Comparison of ENCODE assay signal across 8 cellular contexts in genomic region chr4:38664704-38665401, GRCh38. TPM values are rescaled to one million over a fixed set of nuclear protein-coding genes. Genes with fewer than 3 reads are reported as not detected.
DNase-seq lines count a peak whose midpoint lies in the region; ATAC-seq, FAIRE-seq and TF ChIP-seq lines count a peak whose summit lies in the region.

No MANE protein-coding gene starts in this region.

- no peaks in the 10 kb centered on the region for H3K27me3 ChIP-seq in endothelial cell of umbilical vein (ENCODE audit: control insufficient read depth in 2 of 2, insufficient read depth in 2 of 2, low read length in 2 of 2)

- H3K27ac ChIP-seq in endothelial cell of umbilical vein (ENCODE audit: insufficient read depth, low read depth, low read length) (peak overlapping the region; percentile 99), temporal lobe (ENCODE audit: low read depth, low read length) (peak overlapping the region; percentile 89)

- intact Hi-C loops in activated CD4-positive, alpha-beta memory T cell treated with anti-CD3 and anti-CD28 coated beads for 36 hours (cut with micrococcal nuclease) = loop anchor here (5.0 to 10.0 kb wide), 2 partner anchors 103 to 380 kb away; no protein-coding TSS in a partner anchor
- intact Hi-C loops in endothelial cell of umbilical vein (cut with micrococcal nuclease) = loop anchor here (1.0 to 10.0 kb wide), 3 partner anchors 10 to 1390 kb away; partner anchors contain the start of genes FAM114A1 and N4BP2

- H3K4me2 ChIP-seq in endothelial cell of umbilical vein (ENCODE audit: insufficient read depth, low read length) = peak overlapping the region; percentile 98

- H4K20me1 ChIP-seq in endothelial cell of umbilical vein (replicated peaks; ENCODE audit: control insufficient read depth, extremely low read depth, insufficient read depth, low read length) = no peaks in the 10 kb centered on the region

- H3K79me2 ChIP-seq in endothelial cell of umbilical vein (ENCODE audit: control insufficient read depth, insufficient read depth, low read length) = peaks cover 52% of the 10 kb centered on the region

- H3K9me3 Mint-ChIP-seq in activated CD4-positive, alpha-beta memory T cell treated with anti-CD3 and anti-CD28 coated beads for 36 hours = peaks cover 4% of the 10 kb centered on the region
- H3K9me3 Mint-ChIP-seq in mesothelial cell of epicardium = peaks cover 7% of the 10 kb centered on the region

- peak overlapping the region; percentile 81 to 89 (median 88) for H3K4me3 ChIP-seq in endothelial cell of umbilical vein (replicated peaks in 1 of 3; ENCODE audit: insufficient read depth in 1 of 3, low read depth in 1 of 3, low read length in 3 of 3)

- no peak for TF ChIP-seq CTCF in endothelial cell of umbilical vein (IDR thresholded peaks at IDR 0.05; ENCODE audit: extremely low read depth in 1 of 2, insufficient read depth in 1 of 2, low read depth in 1 of 2, low read length in 2 of 2)
- TF ChIP-seq CTCF in mesothelial cell of epicardium (IDR thresholded peaks at IDR 0.05; ENCODE audit: unreplicated experiment) = no peak

- H3K9me3 ChIP-seq in endothelial cell of umbilical vein (replicated peaks; ENCODE audit: control insufficient read depth, insufficient read depth, low read length) = no peaks in the 10 kb centered on the region

- POLR2A ChIA-PET in activated CD4-positive, alpha-beta memory T cell treated with anti-CD3 and anti-CD28 coated beads for 36 hours (lab: Charles Lee) = no interaction called here
- POLR2A ChIA-PET in endothelial cell of umbilical vein (lab: Charles Lee) = interaction anchor here (0.6 to 0.7 kb wide), 2 partner anchors 28 to 998 kb away, joined by 7 read pairs; no protein-coding TSS in a partner anchor

- TF ChIP-seq POLR2A in endothelial cell of umbilical vein (IDR thresholded peaks at IDR 0.05; ENCODE audit: low read depth, low read length) = no peak

- H3K27me3 Mint-ChIP-seq in activated CD4-positive, alpha-beta memory T cell treated with anti-CD3 and anti-CD28 coated beads for 36 hours = no peaks in the 10 kb centered on the region
- H3K27me3 Mint-ChIP-seq in mesothelial cell of epicardium (ENCODE audit: low read depth) = no peaks in the 10 kb centered on the region

- peak; percentile 71 for DNase-seq in activated CD8-positive, alpha-beta memory T cell treated with anti-CD3 and anti-CD28 coated beads for 24 hours
- DNase-seq in activated CD8-positive, alpha-beta memory T cell treated with anti-CD3 and anti-CD28 coated beads, Interleukin-2, amount 50 U/mL, for 48 hours = no peak
- peak; percentile 71 for DNase-seq in NCI-H2196 (lab: John Stamatoyannopoulos, UW; ENCODE audit: unreplicated experiment)
- DNase-seq in activated CD4-positive, alpha-beta memory T cell treated with anti-CD3 and anti-CD28 coated beads for 36 hours = peak; percentile 55
- DNase-seq in endothelial cell of umbilical vein (ENCODE audit: low read depth, low spot score) = peak; percentile 67
- DNase-seq in mesothelial cell of epicardium (ENCODE audit: low spot score in 2 of 2, unreplicated experiment in 2 of 2) = peak; percentile 56 to 61

- CTCF ChIA-PET in activated CD4-positive, alpha-beta memory T cell treated with anti-CD3 and anti-CD28 coated beads for 36 hours (lab: Charles Lee) = interaction anchor here (1.4 to 7.8 kb wide), 2 partner anchors 345 to 485 kb away, joined by 7 to 60 read pairs; no protein-coding TSS in a partner anchor
- CTCF ChIA-PET in endothelial cell of umbilical vein (lab: Charles Lee) = interaction anchor here (0.7 to 1.8 kb wide), 2 partner anchors 346 to 485 kb away, joined by 3 to 6 read pairs; no protein-coding TSS in a partner anchor

- BruUV-seq in endothelial cell of umbilical vein (replicated peaks; lab: Mats Ljungman, UMichigan) = no TSS peak

- ATAC-seq in HG03520 (IDR thresholded peaks at IDR 0.05; ENCODE audit: unreplicated experiment) = no peak

- H3K36me3 Mint-ChIP-seq in activated CD4-positive, alpha-beta memory T cell treated with anti-CD3 and anti-CD28 coated beads for 36 hours = no peaks in the 10 kb centered on the region
- H3K36me3 Mint-ChIP-seq in mesothelial cell of epicardium = peaks cover 3% of the 10 kb centered on the region

- FAIRE-seq in endothelial cell of umbilical vein (lab: Jason Lieb, UNC) = no peak

- peak overlapping the region; percentile 68 for H3K27ac Mint-ChIP-seq in activated CD4-positive, alpha-beta memory T cell treated with anti-CD3 and anti-CD28 coated beads for 36 hours
- peak overlapping the region; percentile 100 for H3K27ac Mint-ChIP-seq in mesothelial cell of epicardium

- H3K36me3 ChIP-seq in endothelial cell of umbilical vein (ENCODE audit: control insufficient read depth in 2 of 2, extremely low read depth in 1 of 2, insufficient read depth in 2 of 2, low read length in 2 of 2) = no peaks in the 10 kb centered on the region

- H3K9ac ChIP-seq in endothelial cell of umbilical vein (replicated peaks; ENCODE audit: extremely low read depth, insufficient read depth, low read length) = peak overlapping the region; percentile 97

- peaks cover 63% of the 10 kb centered on the region for H3K4me1 Mint-ChIP-seq in activated CD4-positive, alpha-beta memory T cell treated with anti-CD3 and anti-CD28 coated beads for 36 hours (ENCODE audit: low read depth)
- peaks cover 50% of the 10 kb centered on the region for H3K4me1 Mint-ChIP-seq in mesothelial cell of epicardium

- no peaks in the 10 kb centered on the region for H3K9me1 ChIP-seq in endothelial cell of umbilical vein (replicated peaks; ENCODE audit: control insufficient read depth, extremely low read depth, insufficient read depth, low read length)

- peaks cover 35% of the 10 kb centered on the region for H3K4me1 ChIP-seq in endothelial cell of umbilical vein (ENCODE audit: control insufficient read depth, extremely low read depth, insufficient read depth, low read length)

- dilution Hi-C loops in endothelial cell of umbilical vein (cut with MboI; ENCODE audit: extremely low pct_ligation_motif_present, low sequenced_read_pairs) = loop anchor here (25.0 kb wide), 1 partner anchor 503 kb away; no protein-coding TSS in a partner anchor

- H3K4me3 Mint-ChIP-seq in activated CD4-positive, alpha-beta memory T cell treated with anti-CD3 and anti-CD28 coated beads for 36 hours = peak overlapping the region; percentile 83
- peak overlapping the region; percentile 94 for H3K4me3 Mint-ChIP-seq in mesothelial cell of epicardium

- H2AFZ ChIP-seq in endothelial cell of umbilical vein (ENCODE audit: low read depth, low read length) = no peak overlapping the region

TF ChIP-seq in endothelial cell of umbilical vein, 7 proteins besides CTCF, POLR2A, EP300 and RAD21:
- TF ChIP-seq POLR2AphosphoS5 (IDR thresholded peaks at IDR 0.05; ENCODE audit: insufficient read depth, low read depth, low read length) (no peak), GATA2 (IDR thresholded peaks at IDR 0.05; ENCODE audit: insufficient read depth, insufficient read length, low read depth, low read length) (no peak), MYC (IDR thresholded peaks at IDR 0.05; ENCODE audit: low read depth, low read length) (no peak), JUN (IDR thresholded peaks at IDR 0.05; ENCODE audit: borderline replicate concordance, insufficient read depth, insufficient read length, low read depth) (no peak), FOS (IDR thresholded peaks at IDR 0.05; ENCODE audit: borderline replicate concordance, insufficient read depth, low read length) (no peak)

RNA-seq across cellular contexts. Expression of gene KLF3, which starts 0.9 kb away (rescaled TPM):
- total RNA-seq in activated CD4-positive, alpha-beta memory T cell treated with anti-CD3 and anti-CD28 coated beads for 36 hours = 1 to 10 TPM; 9.1 to 9.9 TPM
- total RNA-seq in endothelial cell of umbilical vein = 50.5 and 51.8 TPM in 2 replicates
- 23.7 and 27.7 TPM in 2 replicates for polyA plus RNA-seq in endothelial cell of umbilical vein
- polyA plus RNA-seq in endothelial cell of umbilical vein (2011; cell fraction: cytosol; rRNA removed) = 23.0 and 24.0 TPM in 2 replicates
- 60.4 and 62.4 TPM in 2 replicates for polyA plus RNA-seq in endothelial cell of umbilical vein (2011; cell fraction: nucleus; rRNA removed)
- 22.7 and 26.3 TPM in 2 replicates for polyA plus RNA-seq in endothelial cell of umbilical vein (2012)
- polyA minus RNA-seq in endothelial cell of umbilical vein = 80.9 and 81.2 TPM in 2 replicates
- polyA minus RNA-seq in endothelial cell of umbilical vein (2011; cell fraction: cytosol; rRNA and poly(A)+ RNA removed) = 11.0 TPM
- polyA minus RNA-seq in endothelial cell of umbilical vein (2011; cell fraction: nucleus; rRNA and poly(A)+ RNA removed) = 203 and 233 TPM in 2 replicates
- total RNA-seq in mesothelial cell of epicardium = 60.9 to 63.1 TPM (median 61.0 TPM) in 3 replicates
- 25.3 TPM for total RNA-seq in temporal lobe
